In genomic region chr2:38215993-38216392, GRCh38 we compare ENCODE assay signal across 27 cellular contexts.
DNase-seq lines count a peak whose midpoint lies in the region; ATAC-seq, FAIRE-seq and TF ChIP-seq lines count a peak whose summit lies in the region.
"Had no signal": no experiment of that assay in that cellular context is flagged by ENCODE, and none has a peak within 500 bp of the region (broad histone marks: within the 10 kb centered on the region; RNA-seq: fewer than 3 reads in every experiment).

No MANE protein-coding gene starts in this region.

- H3K36me3 ChIP-seq in GM23338 (ENCODE audit: insufficient read depth) (no peaks in the 10 kb centered on the region), Panc1 (ENCODE audit: control insufficient read depth, insufficient read depth, low read length) (no peaks in the 10 kb centered on the region), HepG2 (replicated peaks in 1 of 2; ENCODE audit: control insufficient read depth in 1 of 2, insufficient read depth in 2 of 2, low read length in 2 of 2) (no peaks in the 10 kb centered on the region), upper lobe of left lung (no peaks in the 10 kb centered on the region)
- H3K36me3 ChIP-seq: BLaER1, cardiac muscle cell, esophagus muscularis mucosa, HAP-1, transverse colon had no signal

- no peaks in the 10 kb centered on the region for H3K79me2 ChIP-seq in GM23338 (replicated peaks; ENCODE audit: insufficient read depth)
- H3K79me2 ChIP-seq in HepG2 (ENCODE audit: insufficient read depth, low read length), result no peaks in the 10 kb centered on the region
- H3K79me2 ChIP-seq: parathyroid adenoma had no signal

- H3K4me1 ChIP-seq in GM23338 (ENCODE audit: insufficient read depth), result no peaks in the 10 kb centered on the region; the same call in 1 of the 2 replicates
- no peaks in the 10 kb centered on the region for H3K4me1 ChIP-seq in Panc1 (ENCODE audit: control insufficient read depth, insufficient read depth, low read length)
- H3K4me1 ChIP-seq in HepG2 (ENCODE audit: insufficient read depth, low read length), result 0 out of 2 replicates have a peak, but pooled peaks cover 5% of the 10 kb centered on the region
- H3K4me1 ChIP-seq in upper lobe of left lung, result no peaks in the 10 kb centered on the region
- H3K4me1 ChIP-seq: HAP-1, parathyroid adenoma had no signal

- in situ Hi-C loops in Panc1 (cut with HindIII; ENCODE audit: low pct_unique_long_range_greater_than_20kb, low sequenced_read_pairs) (no loop called here), HepG2 (cut with HindIII; ENCODE audit: extremely low pct_ligation_motif_present, low pct_unique_long_range_greater_than_20kb) (no loop called here)

- H3K27ac ChIP-seq in GM23338 (ENCODE audit: low read depth) (no peak overlapping the region), Panc1 (ENCODE audit: low read length) (no peak overlapping the region), HepG2 (ENCODE audit: extremely low read length, insufficient read depth, low read length) (no peak overlapping the region), upper lobe of left lung (no peak overlapping the region)
- H3K27ac ChIP-seq: BLaER1, cardiac muscle cell, dorsolateral prefrontal cortex, esophagus muscularis mucosa, parathyroid adenoma, transverse colon had no signal

- H3K27me3 Mint-ChIP-seq in GM23338 (ENCODE audit: insufficient read depth, low read depth, poor library complexity), result peaks cover 1% of the 10 kb centered on the region

- intact Hi-C loops in Panc1 (cut with micrococcal nuclease; ENCODE audit: unreplicated experiment), result no loop called here
- intact Hi-C loops in HepG2 (cut with micrococcal nuclease; ENCODE audit: unreplicated experiment), result no loop called here

- CTCF ChIA-PET in Panc1 (lab: Charles Lee) (no interaction called here), HepG2 (lab: Yijun Ruan, JAX; ENCODE audit: low intra/inter-chr PET ratio, low total read pairs) (no interaction called here)

- no peaks in the 10 kb centered on the region for H3K36me3 Mint-ChIP-seq in GM23338 (ENCODE audit: low read depth)

- H3K27me3 ChIP-seq in GM23338 (ENCODE audit: insufficient read depth), result no peaks in the 10 kb centered on the region
- H3K27me3 ChIP-seq in Panc1 (ENCODE audit: control insufficient read depth, insufficient read depth, low read length), result no peaks in the 10 kb centered on the region
- H3K27me3 ChIP-seq in HepG2 (ENCODE audit: control insufficient read depth in 1 of 2, insufficient read depth in 2 of 2, low read length in 2 of 2), result no peaks in the 10 kb centered on the region; a peak in 2 of 5 replicates
- H3K27me3 ChIP-seq in upper lobe of left lung, result no peaks in the 10 kb centered on the region
- H3K27me3 ChIP-seq: BLaER1, cardiac muscle cell, esophagus muscularis mucosa, transverse colon had no signal

- no peaks in the 10 kb centered on the region; the same call in 2 of the 3 replicates for H3K4me1 Mint-ChIP-seq in GM23338

- no peak overlapping the region for H3K9ac ChIP-seq in HepG2 (ENCODE audit: insufficient read depth, low read depth, low read length)
- H3K9ac ChIP-seq: BLaER1, parathyroid adenoma had no signal

- ATAC-seq in GM23338 (no peak), Panc1 (no peak), HepG2 (no peak), upper lobe of left lung (ENCODE audit: low FRiP score in 2 of 2) (no peak), HG02678 (IDR thresholded peaks at IDR 0.05; ENCODE audit: unreplicated experiment) (no peak)
- ATAC-seq: activated CD8-positive, alpha-beta memory T cell treated with anti-CD3 and anti-CD28 coated beads, Interleukin-2, amount 10 ng/mL, durations not matched to agents 7 days and 5 days; activated T-helper 17 cell treated with anti-CD3 and anti-CD28 coated beads, Interleukin-2, amount 50 U/mL, for 72 hours; naive thymus-derived CD4-positive, alpha-beta T cell; T-cell had no signal

- no peak overlapping the region for H3K4me3 Mint-ChIP-seq in GM23338
- H3K4me3 Mint-ChIP-seq: activated CD8-positive, alpha-beta memory T cell treated with anti-CD3 and anti-CD28 coated beads, Interleukin-2, amount 10 ng/mL, durations not matched to agents 7 days and 5 days; activated naive CD8-positive, alpha-beta T cell treated with anti-CD3 and anti-CD28 coated beads, Interleukin-2, amount 10 ng/mL, durations not matched to agents 7 days and 5 days; activated T-helper 17 cell treated with anti-CD3 and anti-CD28 coated beads, Interleukin-2, amount 50 U/mL, for 72 hours; naive thymus-derived CD4-positive, alpha-beta T cell; stimulated activated naive CD8-positive, alpha-beta T cell treated with anti-CD3 and anti-CD28 coated beads, Interleukin-15, amount 100 ng/mL, for 72 hours; T-cell had no signal

- H3K9me3 Mint-ChIP-seq in GM23338, result no peaks in the 10 kb centered on the region; the same call in 2 of the 3 replicates
- H3K9me3 Mint-ChIP-seq: activated T-helper 17 cell treated with anti-CD3 and anti-CD28 coated beads, Interleukin-2, amount 50 U/mL, for 72 hours had no signal

- H2AFZ ChIP-seq in GM23338 (peak overlapping the region; percentile 67; the same call in 1 of the 2 replicates), HepG2 (ENCODE audit: low read length) (no peak overlapping the region)
- H2AFZ ChIP-seq: parathyroid adenoma had no signal

- TF ChIP-seq EP300 in HepG2 (IDR thresholded peaks at IDR 0.05; ENCODE audit: low read depth in 2 of 2, low read length in 2 of 2), result no peak
- TF ChIP-seq EP300 in HepG2 (CRISPR knock-in tag; IDR thresholded peaks at IDR 0.05; ENCODE audit: borderline replicate concordance), result no peak
- TF ChIP-seq EP300 in upper lobe of left lung (IDR thresholded peaks at IDR 0.05), result no peak

- H4K20me1 ChIP-seq in GM23338 (replicated peaks; ENCODE audit: insufficient read depth) (no peaks in the 10 kb centered on the region), HepG2 (ENCODE audit: insufficient read depth, low read length) (no peaks in the 10 kb centered on the region)
- H4K20me1 ChIP-seq: BLaER1 had no signal

- TF ChIP-seq CTCF in GM23338 (conservative IDR thresholded peaks at IDR 0.05; ENCODE audit: low read depth in 2 of 2) (no peak), Panc1 (IDR thresholded peaks at IDR 0.05) (no peak), HepG2 (CRISPR knock-in tag; IDR thresholded peaks at IDR 0.05) (no peak), upper lobe of left lung (IDR thresholded peaks at IDR 0.05) (no peak)

- no peak for TF ChIP-seq RAD21 in HepG2 (CRISPR knock-in tag; IDR thresholded peaks at IDR 0.05)

- no peaks in the 10 kb centered on the region for H3F3A ChIP-seq in GM23338 (replicated peaks; ENCODE audit: low read depth)

- no peak overlapping the region for H3K4me3 ChIP-seq in GM23338
- H3K4me3 ChIP-seq in Panc1 (ENCODE audit: low read depth in 2 of 2, low read length in 2 of 2), result no peak overlapping the region
- no peak overlapping the region for H3K4me3 ChIP-seq in HepG2 (replicated peaks in 1 of 3; ENCODE audit: insufficient read depth in 1 of 3, low read depth in 2 of 3, low read length in 3 of 3)
- no peak overlapping the region for H3K4me3 ChIP-seq in upper lobe of left lung
- H3K4me3 ChIP-seq: BLaER1, cardiac muscle cell, dorsolateral prefrontal cortex, esophagus muscularis mucosa, HAP-1, skin epidermis, transverse colon had no signal

- DNase-seq in GM23338 (ENCODE audit: low spot score), result no peak
- DNase-seq in Panc1 (ENCODE audit: low read depth, low spot score), result peak; percentile 48
- no peak for DNase-seq in HepG2 (ENCODE audit: low spot score)
- DNase-seq in upper lobe of left lung, result no peak
- DNase-seq in putamen (ENCODE audit: low spot score), result no peak
- DNase-seq in GM19239 (ENCODE audit: insufficient read length, low spot score), result no peak
- DNase-seq: activated CD4-positive, alpha-beta T cell treated with anti-CD3 and anti-CD28 coated beads for 4 hours; activated CD8-positive, alpha-beta memory T cell treated with anti-CD3 and anti-CD28 coated beads, Interleukin-2, amount 10 ng/mL, durations not matched to agents 7 days and 5 days; activated naive CD8-positive, alpha-beta T cell treated with anti-CD3 and anti-CD28 coated beads, Interleukin-2, amount 10 ng/mL, durations not matched to agents 7 days and 5 days; dorsolateral prefrontal cortex; mesenchymal stem cell; naive thymus-derived CD4-positive, alpha-beta T cell; NCI-H1694; SHP77; stimulated activated CD4-positive, alpha-beta T cell treated with anti-CD3 and anti-CD28 coated beads, Interleukin-2, amount 100 ng/mL, for 48 hours; stimulated activated naive CD8-positive, alpha-beta T cell treated with anti-CD3 and anti-CD28 coated beads, Interleukin-15, amount 100 ng/mL, for 72 hours; T-cell; transverse colon had no signal

- no peaks in the 10 kb centered on the region for H3K9me3 ChIP-seq in Panc1 (ENCODE audit: control insufficient read depth, insufficient read depth, low read depth, low read length)
- H3K9me3 ChIP-seq in HepG2 (ENCODE audit: low read length), result no peaks in the 10 kb centered on the region
- no peaks in the 10 kb centered on the region for H3K9me3 ChIP-seq in upper lobe of left lung
- H3K9me3 ChIP-seq: HAP-1, transverse colon had no signal

- BruUV-seq in Panc1 (replicated peaks; lab: Mats Ljungman, UMichigan) (no TSS peak), HepG2 (replicated peaks; lab: Mats Ljungman, UMichigan) (no TSS peak)

- no peak overlapping the region for H3K4me2 ChIP-seq in GM23338
- H3K4me2 ChIP-seq in HepG2 (ENCODE audit: low read depth, low read length), result no peak overlapping the region
- H3K4me2 ChIP-seq: BLaER1 had no signal

- POLR2A ChIA-PET in Panc1 (lab: Charles Lee) (no interaction called here), HepG2 (lab: Yijun Ruan, JAX) (no interaction called here)

- H3K9me2 ChIP-seq in GM23338 (ENCODE audit: insufficient read depth), result peaks cover 8% of the 10 kb centered on the region; the same call in 1 of the 2 replicates

- no peak overlapping the region for H3K27ac Mint-ChIP-seq in GM23338
- H3K27ac Mint-ChIP-seq: activated CD8-positive, alpha-beta memory T cell treated with anti-CD3 and anti-CD28 coated beads, Interleukin-2, amount 10 ng/mL, durations not matched to agents 7 days and 5 days; activated naive CD8-positive, alpha-beta T cell treated with anti-CD3 and anti-CD28 coated beads, Interleukin-2, amount 10 ng/mL, durations not matched to agents 7 days and 5 days; activated T-helper 17 cell treated with anti-CD3 and anti-CD28 coated beads, Interleukin-2, amount 50 U/mL, for 72 hours; stimulated activated naive CD8-positive, alpha-beta T cell treated with anti-CD3 and anti-CD28 coated beads, Interleukin-15, amount 100 ng/mL, for 72 hours; T-cell had no signal

- TF ChIP-seq POLR2A in HepG2 (IDR thresholded peaks at IDR 0.05; ENCODE audit: insufficient read depth in 1 of 2, low read depth in 2 of 2, low read length in 2 of 2) (no peak), upper lobe of left lung (IDR thresholded peaks at IDR 0.05) (no peak)

- FAIRE-seq in endometrium (lab: Jason Lieb, UNC) (peak; percentile 61), HepG2 (lab: Jason Lieb, UNC) (no peak), GM19239 (lab: Jason Lieb, UNC) (no peak)

TF ChIP-seq in GM23338, 12 proteins besides CTCF, POLR2A, EP300 and RAD21 (continues in another document):
- TF ChIP-seq EZH2phosphoT487 (IDR thresholded peaks at IDR 0.05; ENCODE audit: unreplicated experiment), result no peak
- TF ChIP-seq ZNF331 (CRISPR knock-in tag; IDR thresholded peaks at IDR 0.05; ENCODE audit: low read depth), result no peak

TF ChIP-seq in HepG2, 621 proteins besides CTCF, POLR2A, EP300 and RAD21 (continues in another document):
- TF ChIP-seq GPN1 (CRISPR knock-in tag; IDR thresholded peaks at IDR 0.05; ENCODE audit: borderline replicate concordance) (no peak), EED (CRISPR knock-in tag; IDR thresholded peaks at IDR 0.05) (no peak), MAFK (conservative IDR thresholded peaks at IDR 0.05 in 1 of 2, IDR thresholded peaks at IDR 0.05 in 1 of 2; ENCODE audit: low read length in 2 of 2) (peak; percentile 81 to 82)
